30 cellular contexts compared by ENCODE assay signal in the genomic region with DNA sequence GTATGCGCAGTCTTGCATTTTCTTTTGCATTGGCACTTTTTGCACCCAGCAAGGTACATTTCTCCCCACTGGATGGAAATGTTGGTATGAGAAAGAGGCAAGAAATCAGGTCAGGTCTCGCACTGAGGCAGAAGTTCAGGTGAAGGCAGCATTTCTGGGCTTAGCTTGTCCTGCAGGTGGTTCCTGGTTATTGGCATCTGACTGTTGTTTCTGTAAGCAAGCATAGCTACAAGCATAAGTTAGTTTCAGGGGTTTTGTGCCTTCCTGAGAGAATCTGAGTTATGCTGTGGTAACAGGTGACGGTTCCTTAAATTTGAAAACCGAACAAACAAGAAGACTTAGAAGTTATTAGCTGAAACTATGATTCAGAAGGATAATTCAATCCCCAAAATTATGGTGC.
"Had no signal": no experiment of that assay in that cellular context is flagged by ENCODE, and none has a peak within 500 bp of the region (broad histone marks: within the 10 kb centered on the region; RNA-seq: fewer than 3 reads in every experiment).

No MANE protein-coding gene starts in this region.

- H3K9me3 ChIP-seq: SJSA1, SK-N-SH had no signal

- H2AFZ ChIP-seq: PC-9 had no signal

- H3K27me3 ChIP-seq: SJSA1 had no signal

- H3K4me1 ChIP-seq: SJSA1 had no signal

- H3K4me3 ChIP-seq: PC-9, SJSA1 had no signal

- H3K4me2 ChIP-seq: KMS-11, PC-9, SK-N-SH had no signal

- H3K9me2 ChIP-seq: SK-N-SH had no signal

- H3K9ac ChIP-seq: KMS-11, SK-N-SH had no signal

- H3K36me3 ChIP-seq: SJSA1 had no signal

- DNase-seq: Karpas-422, NCI-H1048, NCI-H1092 treated with DMSO at 0.1 percent for 48 hours, NCI-H1105 treated with DMSO at 0.1 percent for 48 hours, NCI-H1417, NCI-H1436, NCI-H146, NCI-H1694, NCI-H187, NCI-H1930, NCI-H2029 treated with DMSO at 0.1 percent for 48 hours, NCI-H2081 treated with DMSO at 0.1 percent for 48 hours, NCI-H2107, NCI-H2171, NCI-H226, NCI-H446 treated with DMSO at 0.1 percent for 48 hours, NCI-H510A, NCI-H524, NCI-H526, NCI-H69, NCI-H748 treated with DMSO at 0.1 percent for 48 hours, NCI-H82, PC-9, Right ventricle myocardium superior, SHP77 treated with DMSO at 0.1 percent for 48 hours, SK-N-SH, SW 1271, T-helper 1 cell had no signal

- H3K27ac ChIP-seq: KMS-11, PC-9, SJSA1 had no signal
